In the genomic region with DNA sequence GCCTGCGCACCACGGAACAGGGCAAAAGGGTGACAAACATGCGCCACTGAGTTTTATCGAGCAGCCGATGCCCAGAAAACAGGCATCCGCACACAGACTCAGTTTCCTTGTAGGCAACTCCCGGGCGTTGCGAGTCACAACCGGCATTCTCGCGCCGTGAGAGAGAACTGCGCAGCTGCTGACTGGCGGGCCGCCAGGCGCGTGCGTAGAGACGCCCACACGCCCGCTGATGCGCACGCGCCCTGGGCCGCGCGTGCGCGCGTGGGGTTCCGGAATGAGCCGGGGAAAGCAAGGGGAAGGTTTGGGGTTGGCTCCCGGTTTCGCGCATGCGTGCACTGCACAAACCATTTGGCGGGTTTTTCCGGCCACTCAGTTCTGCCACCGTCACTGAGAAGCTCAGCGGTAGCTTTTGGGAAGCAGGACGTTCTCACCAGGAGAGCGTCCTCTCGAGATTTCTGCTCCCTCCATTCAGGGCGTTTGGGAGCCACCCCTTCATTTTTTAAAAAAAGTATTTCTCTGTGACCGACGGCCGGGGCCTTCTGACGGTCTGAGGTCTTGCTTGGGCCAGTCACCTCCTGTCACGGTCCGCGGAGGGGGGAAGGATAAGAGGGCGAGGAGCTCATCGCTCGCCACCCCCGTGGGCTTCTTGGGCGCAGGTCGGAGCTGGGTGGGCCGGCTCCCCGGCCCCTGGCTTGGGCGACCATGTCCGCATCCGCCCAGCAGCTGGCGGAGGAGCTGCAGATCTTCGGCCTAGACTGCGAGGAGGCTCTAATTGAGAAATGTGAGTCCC, we compare ENCODE assay signal across 8 cellular contexts. TPM values are rescaled to one million over a fixed set of nuclear protein-coding genes. Genes with fewer than 3 reads are reported as not detected.
DNase-seq lines count a peak whose midpoint lies in the region; TF ChIP-seq lines count a peak whose summit lies in the region.

A gene with protein sequence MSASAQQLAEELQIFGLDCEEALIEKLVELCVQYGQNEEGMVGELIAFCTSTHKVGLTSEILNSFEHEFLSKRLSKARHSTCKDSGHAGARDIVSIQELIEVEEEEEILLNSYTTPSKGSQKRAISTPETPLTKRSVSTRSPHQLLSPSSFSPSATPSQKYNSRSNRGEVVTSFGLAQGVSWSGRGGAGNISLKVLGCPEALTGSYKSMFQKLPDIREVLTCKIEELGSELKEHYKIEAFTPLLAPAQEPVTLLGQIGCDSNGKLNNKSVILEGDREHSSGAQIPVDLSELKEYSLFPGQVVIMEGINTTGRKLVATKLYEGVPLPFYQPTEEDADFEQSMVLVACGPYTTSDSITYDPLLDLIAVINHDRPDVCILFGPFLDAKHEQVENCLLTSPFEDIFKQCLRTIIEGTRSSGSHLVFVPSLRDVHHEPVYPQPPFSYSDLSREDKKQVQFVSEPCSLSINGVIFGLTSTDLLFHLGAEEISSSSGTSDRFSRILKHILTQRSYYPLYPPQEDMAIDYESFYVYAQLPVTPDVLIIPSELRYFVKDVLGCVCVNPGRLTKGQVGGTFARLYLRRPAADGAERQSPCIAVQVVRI (plus strand): TSS at position 372 of the 790 bp plus-strand sequence. CDS start 331 bp downstream, at position 703.

- DNase-seq in CMK (ENCODE audit: low read depth) (peak; percentile 85), GM20000 (ENCODE audit: low spot score) (peak; percentile 99), HT-29 (ENCODE audit: low spot score) (peak; percentile 99), medulla oblongata (ENCODE audit: extremely low spot score) (peak; percentile 96)
- peak; percentile 92 for DNase-seq in NK-92 treated with Interleukin-12 subunit alpha and Interleukin-12 subunit beta, amount 100 ng/mL, for 24 hours (lab: John Stamatoyannopoulos, UW)
- DNase-seq in activated CD8-positive, alpha-beta memory T cell treated with anti-CD3 and anti-CD28 coated beads for 24 hours = peak; percentile 98
- peak; percentile 95 for DNase-seq in effector CD8-positive, alpha-beta T cell (lab: John Stamatoyannopoulos, UW)
- peak; percentile 92 to 97 (median 95) for DNase-seq in stimulated activated CD4-positive, alpha-beta T cell treated with anti-CD3 and anti-CD28 coated beads, TNF-alpha, amount 100 ng/mL, for 48 hours (ENCODE audit: low read depth in 3 of 3)

- no peak for TF ChIP-seq CTCF in GM20000 (IDR thresholded peaks at IDR 0.05; ENCODE audit: extremely low read depth, missing control alignments)

RNA-seq across cellular contexts. Expression of the gene that starts here (rescaled TPM):
- 24.8 and 27.5 TPM in 2 replicates for total RNA-seq in HT-29 (2014; rRNA removed; shearing (Covaris generic))

Comparison
In these comparisons a context has a peak if more than half of its experiments do, and no peak if none do; other contexts are left out.
1. Peak in every context shown above with its lines: DNase-seq.